ENCODE assay signal across 20 cellular contexts in genomic region chr1:7235871-7236472, GRCh38.
"Had no signal": no experiment of that assay in that cellular context is flagged by ENCODE, and none has a peak within 500 bp of the region (broad histone marks: within the 10 kb centered on the region; RNA-seq: fewer than 3 reads in every experiment).

No MANE protein-coding gene starts in this region.

- H3K4me1 ChIP-seq: adrenal gland, ascending aorta, gastroesophageal sphincter, left lung had no signal

- H3K4me3 ChIP-seq: adrenal gland, ascending aorta, gastroesophageal sphincter, left lung, lung had no signal

- DNase-seq: activated CD4-positive, alpha-beta T cell treated with anti-CD3 and anti-CD28 coated beads, Interleukin-2, amount 10 ng/mL, durations not matched to agents 7 days and 5 days; activated CD4-positive, CD25-positive, alpha-beta regulatory T cell treated with anti-CD3 and anti-CD28 coated beads, Interleukin-2, amount 50 U/mL, for 72 hours; activated CD8-positive, alpha-beta T cell treated with anti-CD3 and anti-CD28 coated beads for 36 hours; activated gamma-delta T cell; brain microvascular endothelial cell; caudate nucleus; kidney; left lung; nucleus accumbens; posterior cingulate gyrus; stimulated activated CD4-positive, alpha-beta T cell treated with anti-CD3 and anti-CD28 coated beads, Interleukin-2, amount 100 ng/mL, for 48 hours; stimulated activated CD8-positive, alpha-beta memory T cell treated with anti-CD3 and anti-CD28 coated beads, Interleukin-4, amount 100 ng/mL, for 48 hours; stimulated activated naive B cell treated with anti-CD40 and anti-IgM and Interleukin-4, amounts not matched to agents 10 μg/mL and 1 μg/mL and 100 μg/mL, for 72 hours; T1000; trophoblast cell had no signal

- H3K27me3 ChIP-seq: adrenal gland, ascending aorta, brain microvascular endothelial cell, gastroesophageal sphincter had no signal

- H3K9me3 ChIP-seq: adrenal gland, ascending aorta, gastroesophageal sphincter, left lung had no signal

- H3K27ac ChIP-seq: adrenal gland, ascending aorta, brain microvascular endothelial cell, gastroesophageal sphincter, left lung, VCaP had no signal

- H3K36me3 ChIP-seq: adrenal gland, ascending aorta, brain microvascular endothelial cell, gastroesophageal sphincter, left lung had no signal
